Comparison of ENCODE assay signal across 7 cellular contexts in the genomic region with DNA sequence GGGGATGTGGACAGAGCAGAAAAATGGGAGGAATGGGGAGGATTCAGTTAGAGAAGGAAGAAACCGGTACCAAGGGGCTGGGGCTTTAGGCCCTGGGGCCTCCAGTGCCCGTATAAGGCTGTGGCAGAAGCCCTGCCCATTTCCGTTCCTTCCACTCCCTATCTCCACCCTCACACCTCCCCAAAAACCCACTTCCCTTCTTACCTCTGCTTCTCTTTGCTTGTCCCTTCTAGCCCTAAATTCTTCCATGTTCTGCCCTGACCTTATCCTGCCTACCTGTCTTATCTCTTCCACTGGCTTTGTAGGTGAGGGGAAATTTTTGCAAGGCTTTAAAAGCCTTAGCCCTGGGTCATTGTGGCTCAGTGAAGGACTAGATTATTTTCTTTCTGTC. TPM values are rescaled to one million over a fixed set of nuclear protein-coding genes. Genes with fewer than 3 reads are reported as not detected.
DNase-seq lines count a peak whose midpoint lies in the region; ATAC-seq and TF ChIP-seq lines count a peak whose summit lies in the region.
"Had no signal": no experiment of that assay in that cellular context is flagged by ENCODE, and none has a peak within 500 bp of the region (broad histone marks: within the 10 kb centered on the region; RNA-seq: fewer than 3 reads in every experiment).

No MANE protein-coding gene starts in this region.

- POLR2A ChIA-PET in HCT116 (lab: Charles Lee) (interaction anchor here (0.5 to 2.0 kb wide), 2 partner anchors 23 to 261 kb away, joined by 3 to 5 read pairs; partner anchors contain the start of gene SPAG7), GM10248 (lab: Yijun Ruan, JAX) (interaction anchor here (1.1 kb wide), 1 partner anchor 23 kb away, joined by 6 read pairs; the partner anchor contains the start of gene SPAG7)
- POLR2A ChIA-PET in activated CD8-positive, alpha-beta T cell treated with anti-CD3 and anti-CD28 coated beads for 36 hours (lab: Charles Lee) = interaction anchor here (1.0 to 20.8 kb wide), 7 partner anchors 8 to 44 kb away, joined by 3 to 627 read pairs (median 8); partner anchors contain the start of genes CHRNE and SPAG7

- RAD21 ChIA-PET in HCT116 (lab: Charles Lee; ENCODE audit: low non-redundant PET in 1 of 2, low total read pairs in 2 of 2, uncharacterized antibody in 2 of 2, unreplicated experiment in 2 of 2) = no interaction called here

- no peak for TF ChIP-seq POLR2A in HCT116 (IDR thresholded peaks at IDR 0.05; ENCODE audit: borderline replicate concordance, extremely low read depth, insufficient read depth, insufficient read length)

- no peaks in the 10 kb centered on the region for H3K27me3 Mint-ChIP-seq in activated CD8-positive, alpha-beta T cell treated with anti-CD3 and anti-CD28 coated beads for 36 hours
- peaks cover 5% of the 10 kb centered on the region for H3K27me3 Mint-ChIP-seq in nephron progenitor cell (ENCODE audit: low read depth, poor library complexity)

- no peak overlapping the region for H2AFZ ChIP-seq in HCT116 (ENCODE audit: low read depth, low read length, poor library complexity, severe bottlenecking)

- peak overlapping the region; percentile 97 for H3K4me3 Mint-ChIP-seq in activated CD8-positive, alpha-beta T cell treated with anti-CD3 and anti-CD28 coated beads for 36 hours
- no peak overlapping the region for H3K4me3 Mint-ChIP-seq in nephron progenitor cell

- no peaks in the 10 kb centered on the region for H3K9me3 Mint-ChIP-seq in activated CD8-positive, alpha-beta T cell treated with anti-CD3 and anti-CD28 coated beads for 36 hours
- H3K9me3 Mint-ChIP-seq in nephron progenitor cell = no peaks in the 10 kb centered on the region

- H3K9me3 ChIP-seq in HCT116 (ENCODE audit: control insufficient read depth in 1 of 2, insufficient read depth in 1 of 2, low read depth in 1 of 2, low read length in 2 of 2) = no peaks in the 10 kb centered on the region

- H3K27me3 ChIP-seq in HCT116 (ENCODE audit: insufficient read depth, low read length) = no peaks in the 10 kb centered on the region

- H3K4me2 ChIP-seq in HCT116 (ENCODE audit: low read length) = no peak overlapping the region

- CTCF ChIA-PET in HCT116 (lab: Charles Lee) (no interaction called here), GM10248 (lab: Yijun Ruan, JAX) (no interaction called here)
- CTCF ChIA-PET in activated CD8-positive, alpha-beta T cell treated with anti-CD3 and anti-CD28 coated beads for 36 hours (lab: Charles Lee) = interaction anchor here (0.7 kb wide), 1 partner anchor 35 kb away, joined by 3 read pairs; no protein-coding TSS in a partner anchor

- peaks cover 86% of the 10 kb centered on the region for H3K79me2 ChIP-seq in HCT116 (ENCODE audit: insufficient read depth, low read length)

- peak overlapping the region; percentile 65 for H3K27ac ChIP-seq in HCT116 (ENCODE audit: low read depth, low read length)

- H3K27ac Mint-ChIP-seq in activated CD8-positive, alpha-beta T cell treated with anti-CD3 and anti-CD28 coated beads for 36 hours = peak overlapping the region; percentile 99
- H3K27ac Mint-ChIP-seq in nephron progenitor cell = peak overlapping the region; percentile 98

- TF ChIP-seq CTCF in HCT116 (IDR thresholded peaks at IDR 0.05 in 2 of 3, conservative IDR thresholded peaks at IDR 0.05 in 1 of 3; ENCODE audit: borderline replicate concordance in 1 of 3, insufficient read depth in 1 of 3, low read depth in 2 of 3, low read length in 2 of 3) = no peak
- TF ChIP-seq CTCF in activated CD8-positive, alpha-beta T cell treated with anti-CD3 and anti-CD28 coated beads for 36 hours (IDR thresholded peaks at IDR 0.05) = no peak
- no peak for TF ChIP-seq CTCF in nephron progenitor cell (IDR thresholded peaks at IDR 0.05)
- no peak for TF ChIP-seq CTCF in GM10248 (IDR thresholded peaks at IDR 0.05; ENCODE audit: control extremely low read depth, extremely low read depth, low read depth, missing control alignments)

- TF ChIP-seq RAD21 in HCT116 (IDR thresholded peaks at IDR 0.05; ENCODE audit: low read depth) = no peak

- no peaks in the 10 kb centered on the region for H3K9me2 ChIP-seq in HCT116 (ENCODE audit: insufficient read depth)

- peaks cover 12% of the 10 kb centered on the region; the same call in 1 of the 2 replicates for H4K20me1 ChIP-seq in HCT116 (ENCODE audit: insufficient read depth)

- intact Hi-C loops in HCT116 (cut with micrococcal nuclease) = no loop called here
- intact Hi-C loops in activated CD8-positive, alpha-beta T cell treated with anti-CD3 and anti-CD28 coated beads for 36 hours (cut with micrococcal nuclease) = loop anchor here (2.0 kb wide), 1 partner anchor 23 kb away; the partner anchor contains the start of gene SPAG7

- H3K4me1 Mint-ChIP-seq in activated CD8-positive, alpha-beta T cell treated with anti-CD3 and anti-CD28 coated beads for 36 hours (ENCODE audit: low read depth) = peaks cover 45% of the 10 kb centered on the region
- H3K4me1 Mint-ChIP-seq in nephron progenitor cell = peaks cover 43% of the 10 kb centered on the region

- DNase-seq in HCT116 (ENCODE audit: low read depth, low spot score) (no peak), nephron progenitor cell (no peak), iPS-NIHi7 (ENCODE audit: extremely low spot score) (no peak), GM10248 (ENCODE audit: extremely low spot score) (no peak)
- DNase-seq in activated CD8-positive, alpha-beta T cell treated with anti-CD3 and anti-CD28 coated beads for 36 hours = peak; percentile 75
- DNase-seq: NCI-H2107 had no signal

- H3K4me1 ChIP-seq in HCT116 (ENCODE audit: control insufficient read depth in 1 of 2, insufficient read depth in 2 of 2, low read length in 2 of 2) = peaks cover 28 to 52% of the 10 kb centered on the region in 2 experiments

- H3K9ac ChIP-seq in HCT116 (ENCODE audit: low read length) = peak overlapping the region; percentile 97; the same call in 1 of the 2 replicates

- peaks cover 9 to 25% of the 10 kb centered on the region in 2 experiments; a peak in 2 of 4 replicates for H3K36me3 ChIP-seq in HCT116 (ENCODE audit: control insufficient read depth in 1 of 2, insufficient read depth in 2 of 2, low read length in 2 of 2)

- no TSS peak for BruUV-seq in HCT116 (replicated peaks; lab: Mats Ljungman, UMichigan)

- H3K4me3 ChIP-seq in HCT116 (replicated peaks in 1 of 2; ENCODE audit: low read depth in 1 of 2, low read length in 2 of 2) = no peak overlapping the region

- ATAC-seq in HCT116 (no peak), GM21576 (IDR thresholded peaks at IDR 0.05; ENCODE audit: unreplicated experiment) (no peak)
- ATAC-seq in activated CD8-positive, alpha-beta T cell treated with anti-CD3 and anti-CD28 coated beads for 36 hours = peak; percentile 17

- H3K36me3 Mint-ChIP-seq in activated CD8-positive, alpha-beta T cell treated with anti-CD3 and anti-CD28 coated beads for 36 hours (ENCODE audit: low read depth) = peaks cover 77% of the 10 kb centered on the region
- H3K36me3 Mint-ChIP-seq in nephron progenitor cell (ENCODE audit: low read depth) = peaks cover 36% of the 10 kb centered on the region

TF ChIP-seq in HCT116, 20 proteins besides CTCF, POLR2A, EP300 and RAD21:
- TF ChIP-seq EGR1 (IDR thresholded peaks at IDR 0.05; ENCODE audit: low read depth) (no peak), ZBTB33 (IDR thresholded peaks at IDR 0.05; ENCODE audit: extremely low read depth, insufficient replicate concordance, low read length) (no peak), FOSL1 (IDR thresholded peaks at IDR 0.05; ENCODE audit: low read depth) (no peak), POLR2AphosphoS5 (IDR thresholded peaks at IDR 0.05; ENCODE audit: low read depth, low read length) (peak; percentile 41; the same call in 1 of the 2 replicates), JUND (IDR thresholded peaks at IDR 0.05) (peak; percentile 16; the same call in 1 of the 2 replicates), CBX3 (IDR thresholded peaks at IDR 0.05; ENCODE audit: low read depth) (no peak), SIN3A (IDR thresholded peaks at IDR 0.05; ENCODE audit: low read depth) (no peak)

RNA-seq across cellular contexts. Expression of gene RNF167, which starts 4.1 kb away (rescaled TPM):
- 105 TPM for total RNA-seq in HCT116 (2021; ENCODE audit: unreplicated experiment)
- 98.7 and 129 TPM in 2 replicates for polyA plus RNA-seq in HCT116 (2012)
- 100 to 1,000 TPM; 144 to 152 TPM for total RNA-seq in activated CD8-positive, alpha-beta T cell treated with anti-CD3 and anti-CD28 coated beads for 36 hours

RNA-seq across cellular contexts. Expression of gene PFN1, which starts 4.2 kb away (rescaled TPM):
- 1,213 TPM for total RNA-seq in HCT116 (2021; ENCODE audit: unreplicated experiment)
- polyA plus RNA-seq in HCT116 (2012) = 1,800 and 2,181 TPM in 2 replicates
- 1,000 to 10,000 TPM; 1,726 to 1,759 TPM for total RNA-seq in activated CD8-positive, alpha-beta T cell treated with anti-CD3 and anti-CD28 coated beads for 36 hours

RNA-seq across cellular contexts. Expression of gene SLC25A11, which starts 4.3 kb away (rescaled TPM):
- 75.1 TPM for total RNA-seq in HCT116 (2021; ENCODE audit: unreplicated experiment)
- polyA plus RNA-seq in HCT116 (2012) = 78.4 and 79.1 TPM in 2 replicates
- 10 to 100 TPM; 80.8 to 87.0 TPM for total RNA-seq in activated CD8-positive, alpha-beta T cell treated with anti-CD3 and anti-CD28 coated beads for 36 hours

RNA-seq across cellular contexts. Expression of gene ENO3, which starts 6.8 kb away (rescaled TPM):
- total RNA-seq in HCT116 (2021; ENCODE audit: unreplicated experiment) = 24.6 TPM
- 23.5 and 26.1 TPM in 2 replicates for polyA plus RNA-seq in HCT116 (2012)
- total RNA-seq in activated CD8-positive, alpha-beta T cell treated with anti-CD3 and anti-CD28 coated beads for 36 hours = 10 to 100 TPM; 31.3 to 34.0 TPM

RNA-seq across cellular contexts. Expression of gene GP1BA, which starts 12.1 kb away (rescaled TPM):
- not detected for total RNA-seq in HCT116 (2021; ENCODE audit: unreplicated experiment)
- polyA plus RNA-seq in HCT116 (2012) = 2.5 TPM in 2 replicates
- total RNA-seq in activated CD8-positive, alpha-beta T cell treated with anti-CD3 and anti-CD28 coated beads for 36 hours = not detected
